Comparison of ENCODE assay signal across 13 cellular contexts in the genomic region with DNA sequence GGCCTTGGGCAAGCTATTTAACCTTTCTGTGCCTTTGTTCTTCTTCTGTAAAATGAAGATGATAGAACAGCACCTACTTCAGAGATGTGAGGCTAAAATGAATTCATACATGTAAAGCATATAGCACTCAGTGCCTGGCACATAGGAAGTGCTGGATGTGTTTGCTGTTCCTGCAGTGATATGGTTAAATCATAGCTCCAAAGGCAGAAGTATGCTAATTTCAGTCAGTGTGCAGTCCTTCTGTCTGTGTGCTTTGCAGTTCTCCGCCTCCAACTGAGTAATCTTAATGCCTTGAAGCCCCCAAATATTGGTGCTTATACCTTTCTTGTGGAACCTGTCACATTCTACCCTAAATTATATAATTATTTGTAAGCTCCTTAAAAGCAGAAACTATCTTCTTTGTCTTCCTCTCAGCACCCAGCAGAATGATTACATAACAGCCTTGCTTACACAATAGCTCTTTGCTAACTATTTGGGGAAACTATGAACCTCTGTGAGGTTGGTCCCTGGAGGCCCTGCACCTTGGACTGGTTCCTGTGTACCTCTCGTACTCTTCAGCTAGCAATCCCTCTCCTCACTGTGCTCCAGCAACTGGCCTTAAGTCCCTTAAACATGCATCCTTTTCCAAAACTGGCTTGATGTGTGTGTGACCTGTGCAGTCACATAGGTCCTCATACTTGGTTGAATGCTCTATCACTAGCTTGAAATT. TPM values are rescaled to one million over a fixed set of nuclear protein-coding genes. Genes with fewer than 3 reads are reported as not detected.
DNase-seq lines count a peak whose midpoint lies in the region; ATAC-seq and TF ChIP-seq lines count a peak whose summit lies in the region.
"Had no signal": no experiment of that assay in that cellular context is flagged by ENCODE, and none has a peak within 500 bp of the region (broad histone marks: within the 10 kb centered on the region; RNA-seq: fewer than 3 reads in every experiment).

No MANE protein-coding gene starts in this region.

- peaks cover 5% of the 10 kb centered on the region; the same call in 1 of the 2 replicates for H3K36me3 Mint-ChIP-seq in WTC11

- no peak overlapping the region for H3K4me3 Mint-ChIP-seq in WTC11
- H3K4me3 Mint-ChIP-seq: central memory CD8-positive, alpha-beta T cell; stimulated activated naive B cell treated with anti-CD40 and anti-IgM and Interleukin-4, amounts not matched to agents 10 μg/mL and 1 μg/mL and 100 μg/mL, for 72 hours had no signal

- H3K36me3 ChIP-seq in adrenal gland (replicated peaks in 1 of 2) = no peaks in the 10 kb centered on the region

- H3K27ac ChIP-seq in adrenal gland = no peak overlapping the region
- H3K27ac ChIP-seq: 22Rv1 had no signal

- POLR2A ChIA-PET in WTC11 (lab: Charles Lee) = no interaction called here

- 39 to 58% (median 57%) methylated on average over 2 of the region's 2 CpGs for WGBS in adrenal gland, 4 donors

- H3K4me1 ChIP-seq in adrenal gland (replicated peaks in 1 of 2) = peaks cover 0 to 5% of the 10 kb centered on the region in 2 donors

- H3K27ac Mint-ChIP-seq in WTC11 = peak overlapping the region; percentile 19; the same call in 1 of the 2 replicates
- H3K27ac Mint-ChIP-seq: stimulated activated naive B cell treated with anti-CD40 and anti-IgM and Interleukin-4, amounts not matched to agents 10 μg/mL and 1 μg/mL and 100 μg/mL, for 72 hours had no signal

- intact Hi-C loops in adrenal gland (cut with DNase I) = no loop called here

- DNase-seq in DMS153 (lab: John Stamatoyannopoulos, UW) (peak; percentile 16), DMS153 treated with DMSO at 0.1 percent for 48 hours (lab: John Stamatoyannopoulos, UW; ENCODE audit: unreplicated experiment) (no peak), WTC11 (ENCODE audit: low spot score) (no peak), left lobe of liver (ENCODE audit: low spot score) (peak; percentile 76), superior temporal gyrus (ENCODE audit: extremely low spot score) (peak; percentile 77), DMS79 (lab: John Stamatoyannopoulos, UW) (no peak), adrenal gland (no peak)
- DNase-seq in stimulated activated CD8-positive, alpha-beta memory T cell treated with anti-CD3 and anti-CD28 coated beads, Interleukin-4, amount 100 ng/mL, for 48 hours = no peak
- DNase-seq: NCI-H774; stimulated activated CD4-positive, alpha-beta T cell treated with anti-CD3 and anti-CD28 coated beads, Interleukin-15, amount 100 ng/mL, for 24 hours; stimulated activated naive B cell treated with anti-CD40 and anti-IgM and Interleukin-4, amounts not matched to agents 10 μg/mL and 1 μg/mL and 100 μg/mL, for 72 hours had no signal

- TF ChIP-seq CTCF in WTC11 (IDR thresholded peaks at IDR 0.05) (no peak), adrenal gland (IDR thresholded peaks at IDR 0.05) (no peak)

- CTCF ChIA-PET in WTC11 (lab: Charles Lee) = interaction anchor here (0.6 to 1.0 kb wide), 2 partner anchors 44 to 159 kb away, joined by 3 to 4 read pairs; no protein-coding TSS in a partner anchor

- ATAC-seq in WTC11 (no peak; the same call in 1 of the 2 replicates), left lobe of liver (peak; percentile 98)
- ATAC-seq: stimulated activated naive B cell treated with anti-CD40 and anti-IgM and Interleukin-4, amounts not matched to agents 10 μg/mL and 1 μg/mL and 100 μg/mL, for 72 hours had no signal

- H3K9me3 Mint-ChIP-seq in WTC11 = no peaks in the 10 kb centered on the region
- H3K9me3 Mint-ChIP-seq: central memory CD8-positive, alpha-beta T cell; stimulated activated naive B cell treated with anti-CD40 and anti-IgM and Interleukin-4, amounts not matched to agents 10 μg/mL and 1 μg/mL and 100 μg/mL, for 72 hours had no signal

- H3K4me3 ChIP-seq in adrenal gland = no peak overlapping the region

- no peak for TF ChIP-seq POLR2A in adrenal gland (IDR thresholded peaks at IDR 0.05)

- peaks cover 26% of the 10 kb centered on the region for H3K4me1 Mint-ChIP-seq in WTC11

- H3K27me3 ChIP-seq in adrenal gland = no peaks in the 10 kb centered on the region

- no peaks in the 10 kb centered on the region for H3K27me3 Mint-ChIP-seq in WTC11 (ENCODE audit: low read depth)
- H3K27me3 Mint-ChIP-seq: central memory CD8-positive, alpha-beta T cell; stimulated activated naive B cell treated with anti-CD40 and anti-IgM and Interleukin-4, amounts not matched to agents 10 μg/mL and 1 μg/mL and 100 μg/mL, for 72 hours had no signal

- H3K9me3 ChIP-seq in adrenal gland (replicated peaks in 1 of 3) = no peaks in the 10 kb centered on the region

TF ChIP-seq in WTC11, 78 proteins besides CTCF, POLR2A, EP300 and RAD21:
- no peak for TF ChIP-seq ZMAT4 (CRISPR knock-in tag; IDR thresholded peaks at IDR 0.05)
- TF ChIP-seq, protein P1, sequence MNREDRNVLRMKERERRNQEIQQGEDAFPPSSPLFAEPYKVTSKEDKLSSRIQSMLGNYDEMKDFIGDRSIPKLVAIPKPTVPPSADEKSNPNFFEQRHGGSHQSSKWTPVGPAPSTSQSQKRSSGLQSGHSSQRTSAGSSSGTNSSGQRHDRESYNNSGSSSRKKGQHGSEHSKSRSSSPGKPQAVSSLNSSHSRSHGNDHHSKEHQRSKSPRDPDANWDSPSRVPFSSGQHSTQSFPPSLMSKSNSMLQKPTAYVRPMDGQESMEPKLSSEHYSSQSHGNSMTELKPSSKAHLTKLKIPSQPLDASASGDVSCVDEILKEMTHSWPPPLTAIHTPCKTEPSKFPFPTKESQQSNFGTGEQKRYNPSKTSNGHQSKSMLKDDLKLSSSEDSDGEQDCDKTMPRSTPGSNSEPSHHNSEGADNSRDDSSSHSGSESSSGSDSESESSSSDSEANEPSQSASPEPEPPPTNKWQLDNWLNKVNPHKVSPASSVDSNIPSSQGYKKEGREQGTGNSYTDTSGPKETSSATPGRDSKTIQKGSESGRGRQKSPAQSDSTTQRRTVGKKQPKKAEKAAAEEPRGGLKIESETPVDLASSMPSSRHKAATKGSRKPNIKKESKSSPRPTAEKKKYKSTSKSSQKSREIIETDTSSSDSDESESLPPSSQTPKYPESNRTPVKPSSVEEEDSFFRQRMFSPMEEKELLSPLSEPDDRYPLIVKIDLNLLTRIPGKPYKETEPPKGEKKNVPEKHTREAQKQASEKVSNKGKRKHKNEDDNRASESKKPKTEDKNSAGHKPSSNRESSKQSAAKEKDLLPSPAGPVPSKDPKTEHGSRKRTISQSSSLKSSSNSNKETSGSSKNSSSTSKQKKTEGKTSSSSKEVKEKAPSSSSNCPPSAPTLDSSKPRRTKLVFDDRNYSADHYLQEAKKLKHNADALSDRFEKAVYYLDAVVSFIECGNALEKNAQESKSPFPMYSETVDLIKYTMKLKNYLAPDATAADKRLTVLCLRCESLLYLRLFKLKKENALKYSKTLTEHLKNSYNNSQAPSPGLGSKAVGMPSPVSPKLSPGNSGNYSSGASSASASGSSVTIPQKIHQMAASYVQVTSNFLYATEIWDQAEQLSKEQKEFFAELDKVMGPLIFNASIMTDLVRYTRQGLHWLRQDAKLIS (CRISPR knock-in tag; IDR thresholded peaks at IDR 0.05; ENCODE audit: borderline replicate concordance) = no peak

RNA-seq across cellular contexts. Expression of gene CACYBP, which starts 57.0 kb away (rescaled TPM):
- total RNA-seq in WTC11 (2021) (167 to 211 TPM (median 185 TPM) in 3 replicates), left lobe of liver (27.8 TPM), adrenal gland (100 to 1,000 TPM in 1 of 8 donors, 10 to 100 TPM in 7; 32.3 to 123 (median 60.0) TPM)
- 100 to 1,000 TPM in 1 of 3 donors, 10 to 100 TPM in 2; 18.7 to 244 (median 23.7) TPM for polyA plus RNA-seq in adrenal gland

Comparison
In these comparisons a context has a peak if more than half of its experiments do, and no peak if none do; other contexts are left out.
1. DNase-seq: peak in DMS153 (single experiment), left lobe of liver (single experiment) and superior temporal gyrus (single experiment); none in DMS153 treated with DMSO at 0.1 percent for 48 hours (single experiment), WTC11 (single experiment), stimulated activated CD8-positive, alpha-beta memory T cell treated with anti-CD3 and anti-CD28 coated beads, Interleukin-4, amount 100 ng/mL, for 48 hours (single experiment), DMS79 (single experiment) and adrenal gland (0 of 7).